In the genomic region with DNA sequence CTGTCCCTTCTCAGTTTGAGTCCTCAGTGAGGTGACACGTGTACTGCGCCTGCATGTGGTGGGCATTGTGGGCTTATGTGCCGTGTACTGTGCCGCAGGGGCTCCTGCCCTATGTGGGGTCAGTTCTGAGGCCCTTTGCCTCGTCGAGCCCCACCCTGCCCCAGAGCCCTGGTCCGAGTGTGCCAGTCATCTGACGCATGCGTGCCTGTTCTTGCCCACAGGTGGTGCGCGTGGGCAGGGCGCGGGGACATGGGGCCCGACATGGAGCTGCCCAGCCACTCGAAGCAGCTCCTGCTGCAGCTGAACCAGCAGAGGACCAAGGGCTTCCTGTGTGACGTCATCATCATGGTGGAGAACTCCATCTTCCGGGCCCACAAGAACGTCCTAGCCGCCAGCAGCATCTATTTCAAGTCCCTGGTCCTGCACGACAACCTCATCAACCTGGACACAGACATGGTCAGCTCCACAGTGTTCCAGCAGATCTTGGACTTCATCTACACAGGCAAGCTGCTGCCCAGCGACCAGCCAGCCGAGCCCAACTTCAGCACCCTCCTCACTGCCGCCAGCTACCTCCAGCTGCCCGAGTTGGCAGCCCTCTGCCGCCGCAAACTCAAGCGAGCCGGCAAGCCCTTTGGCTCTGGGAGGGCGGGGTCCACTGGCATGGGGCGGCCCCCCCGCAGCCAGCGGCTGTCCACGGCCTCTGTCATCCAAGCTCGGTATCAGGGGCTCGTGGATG, we compare ENCODE assay signal across 17 cellular contexts. TPM values are rescaled to one million over a fixed set of nuclear protein-coding genes. Genes with fewer than 3 reads are reported as not detected.
A peak's percentile ranks its signal among the peaks of the same experiment; 100 is the strongest.
DNase-seq lines count a peak whose midpoint lies in the region; ATAC-seq and TF ChIP-seq lines count a peak whose summit lies in the region.
"Had no signal": no experiment of that assay in that cellular context is flagged by ENCODE, and none has a peak within 500 bp of the region (broad histone marks: within the 10 kb centered on the region; RNA-seq: fewer than 3 reads in every experiment).

No MANE protein-coding gene starts in this region.

- no peak for DNase-seq in activated naive CD4-positive, alpha-beta T cell treated with anti-CD3 and anti-CD28 coated beads, Interleukin-2, amount 10 ng/mL, durations not matched to agents 7 days and 5 days
- no peak for DNase-seq in activated naive CD4-positive, alpha-beta T cell treated with anti-CD3 and anti-CD28 coated beads for 36 hours
- DNase-seq in endothelial cell (ENCODE audit: low spot score) (peak; percentile 2), natural killer cell (peak; percentile 12), tibial artery (peak; percentile 16 to 54), SK-N-SH (no peak), NCI-H774 (lab: John Stamatoyannopoulos, UW) (no peak), putamen (ENCODE audit: low spot score) (no peak)
- DNase-seq: activated T-cell treated with anti-CD3 and anti-CD28 coated beads for 4 hours, Calu3, hypothalamus, NCI-H1436, NCI-H226 had no signal

- no peak overlapping the region for H3K4me2 ChIP-seq in SK-N-SH
- H3K4me2 ChIP-seq: KMS-11 had no signal

- CTCF ChIA-PET in activated naive CD4-positive, alpha-beta T cell treated with anti-CD3 and anti-CD28 coated beads, Interleukin-2, amount 10 ng/mL, durations not matched to agents 7 days and 5 days (lab: Charles Lee), result no interaction called here
- CTCF ChIA-PET in activated naive CD4-positive, alpha-beta T cell treated with anti-CD3 and anti-CD28 coated beads for 36 hours (lab: Charles Lee), result no interaction called here
- CTCF ChIA-PET in SK-N-SH (lab: Yijun Ruan, JAX), result interaction anchor here (1.0 kb wide), 1 partner anchor 12 kb away, joined by 4 read pairs; no protein-coding TSS in a partner anchor

- ATAC-seq in natural killer cell, result no peak
- ATAC-seq: left colon had no signal

- no peak overlapping the region for H3K4me3 Mint-ChIP-seq in activated naive CD4-positive, alpha-beta T cell treated with anti-CD3 and anti-CD28 coated beads, Interleukin-2, amount 10 ng/mL, durations not matched to agents 7 days and 5 days
- H3K4me3 Mint-ChIP-seq in activated naive CD4-positive, alpha-beta T cell treated with anti-CD3 and anti-CD28 coated beads for 36 hours, result no peak overlapping the region
- no peak overlapping the region for H3K4me3 Mint-ChIP-seq in endothelial cell (ENCODE audit: unreplicated experiment)
- H3K4me3 Mint-ChIP-seq in natural killer cell, result no peak overlapping the region

- no peaks in the 10 kb centered on the region for H3K4me1 Mint-ChIP-seq in activated naive CD4-positive, alpha-beta T cell treated with anti-CD3 and anti-CD28 coated beads, Interleukin-2, amount 10 ng/mL, durations not matched to agents 7 days and 5 days
- H3K4me1 Mint-ChIP-seq in activated naive CD4-positive, alpha-beta T cell treated with anti-CD3 and anti-CD28 coated beads for 36 hours (ENCODE audit: low read depth), result no peaks in the 10 kb centered on the region
- H3K4me1 Mint-ChIP-seq in endothelial cell (ENCODE audit: unreplicated experiment) (no peaks in the 10 kb centered on the region), natural killer cell (no peaks in the 10 kb centered on the region)

- H3K36me3 ChIP-seq in tibial artery (peaks cover 0 to 61% (median 26%) of the 10 kb centered on the region in 3 donors), SK-N-SH (replicated peaks in 1 of 2; ENCODE audit: control insufficient read depth in 1 of 2, insufficient read depth in 2 of 2, low read length in 1 of 2) (peaks cover 0 to 27% of the 10 kb centered on the region in 2 experiments)

- no peak for TF ChIP-seq RAD21 in SK-N-SH (IDR thresholded peaks at IDR 0.05; ENCODE audit: low read length)

- 96% methylated on average over 22 of the region's 35 CpGs for WGBS in SK-N-SH (ENCODE audit: low lambda C conversion rate)

- H4K20me1 ChIP-seq in SK-N-SH (ENCODE audit: insufficient read depth), result peaks cover 18% of the 10 kb centered on the region; the same call in 1 of the 2 replicates

- no peak overlapping the region for H2AFZ ChIP-seq in SK-N-SH (ENCODE audit: low read depth)

- H3K9me2 ChIP-seq in SK-N-SH, result no peaks in the 10 kb centered on the region

- no peak overlapping the region for H3K9ac ChIP-seq in SK-N-SH
- H3K9ac ChIP-seq: KMS-11 had no signal

- H3K27me3 Mint-ChIP-seq in activated naive CD4-positive, alpha-beta T cell treated with anti-CD3 and anti-CD28 coated beads, Interleukin-2, amount 10 ng/mL, durations not matched to agents 7 days and 5 days, result no peaks in the 10 kb centered on the region
- H3K27me3 Mint-ChIP-seq in activated naive CD4-positive, alpha-beta T cell treated with anti-CD3 and anti-CD28 coated beads for 36 hours (ENCODE audit: low read depth), result no peaks in the 10 kb centered on the region
- H3K27me3 Mint-ChIP-seq in endothelial cell (ENCODE audit: unreplicated experiment) (no peaks in the 10 kb centered on the region), natural killer cell (ENCODE audit: low read depth in 2 of 2) (no peaks in the 10 kb centered on the region)

- H3K79me2 ChIP-seq in SK-N-SH (ENCODE audit: insufficient read depth), result 0 out of 2 replicates have a peak, but pooled peaks cover 5% of the 10 kb centered on the region

- TF ChIP-seq CTCF in endothelial cell (IDR thresholded peaks at IDR 0.05; ENCODE audit: unreplicated experiment) (no peak), natural killer cell (IDR thresholded peaks at IDR 0.05) (no peak), tibial artery (IDR thresholded peaks at IDR 0.05) (no peak), SK-N-SH (IDR thresholded peaks at IDR 0.05) (no peak)

- intact Hi-C loops in activated naive CD4-positive, alpha-beta T cell treated with anti-CD3 and anti-CD28 coated beads for 36 hours (cut with micrococcal nuclease), result no loop called here
- intact Hi-C loops in natural killer cell (cut with micrococcal nuclease), result no loop called here
- intact Hi-C loops in tibial artery (cut with DNase I; ENCODE audit: low total_unique reads), result no loop called here

- H3K4me1 ChIP-seq in tibial artery (no peaks in the 10 kb centered on the region), SK-N-SH (ENCODE audit: control insufficient read depth in 1 of 2, insufficient read depth in 2 of 2, low read depth in 1 of 2, low read length in 1 of 2) (no peaks in the 10 kb centered on the region; a peak in 1 of 4 replicates)
- H3K4me1 ChIP-seq: adrenal gland had no signal

- no peaks in the 10 kb centered on the region for H3F3A ChIP-seq in SK-N-SH (replicated peaks; ENCODE audit: insufficient read depth)

- H3K9me3 Mint-ChIP-seq in activated naive CD4-positive, alpha-beta T cell treated with anti-CD3 and anti-CD28 coated beads, Interleukin-2, amount 10 ng/mL, durations not matched to agents 7 days and 5 days, result no peaks in the 10 kb centered on the region
- no peaks in the 10 kb centered on the region for H3K9me3 Mint-ChIP-seq in activated naive CD4-positive, alpha-beta T cell treated with anti-CD3 and anti-CD28 coated beads for 36 hours
- H3K9me3 Mint-ChIP-seq in endothelial cell (ENCODE audit: unreplicated experiment) (no peaks in the 10 kb centered on the region), natural killer cell (no peaks in the 10 kb centered on the region)

- H3K4me3 ChIP-seq in tibial artery (no peak overlapping the region), SK-N-SH (ENCODE audit: low read depth in 2 of 2, low read length in 1 of 2) (no peak overlapping the region)
- H3K4me3 ChIP-seq: adrenal gland had no signal

- no peak for TF ChIP-seq EP300 in SK-N-SH (IDR thresholded peaks at IDR 0.05; ENCODE audit: borderline replicate concordance in 1 of 2, low read depth in 1 of 2, low read length in 1 of 2)

- POLR2A ChIA-PET in SK-N-SH (lab: Yijun Ruan, JAX), result no interaction called here

- peak overlapping the region; percentile 67 for H3K27ac Mint-ChIP-seq in activated naive CD4-positive, alpha-beta T cell treated with anti-CD3 and anti-CD28 coated beads, Interleukin-2, amount 10 ng/mL, durations not matched to agents 7 days and 5 days
- H3K27ac Mint-ChIP-seq in activated naive CD4-positive, alpha-beta T cell treated with anti-CD3 and anti-CD28 coated beads for 36 hours, result no peak overlapping the region
- no peak overlapping the region for H3K27ac Mint-ChIP-seq in endothelial cell (ENCODE audit: unreplicated experiment)
- no peak overlapping the region for H3K27ac Mint-ChIP-seq in natural killer cell

- H3K27me3 ChIP-seq in tibial artery (no peaks in the 10 kb centered on the region), SK-N-SH (ENCODE audit: insufficient read depth) (no peaks in the 10 kb centered on the region)
- H3K27me3 ChIP-seq: adrenal gland had no signal

- peaks cover 3% of the 10 kb centered on the region for H3K36me3 Mint-ChIP-seq in activated naive CD4-positive, alpha-beta T cell treated with anti-CD3 and anti-CD28 coated beads, Interleukin-2, amount 10 ng/mL, durations not matched to agents 7 days and 5 days
- peaks cover 2% of the 10 kb centered on the region for H3K36me3 Mint-ChIP-seq in activated naive CD4-positive, alpha-beta T cell treated with anti-CD3 and anti-CD28 coated beads for 36 hours (ENCODE audit: low read depth)
- H3K36me3 Mint-ChIP-seq in endothelial cell (ENCODE audit: low read depth, unreplicated experiment), result peaks cover 4% of the 10 kb centered on the region
- no peaks in the 10 kb centered on the region for H3K36me3 Mint-ChIP-seq in natural killer cell

- H3K9me3 ChIP-seq in tibial artery (no peaks in the 10 kb centered on the region), SK-N-SH (no peaks in the 10 kb centered on the region)
- H3K9me3 ChIP-seq: adrenal gland had no signal

- H3K27ac ChIP-seq in tibial artery, result no peak overlapping the region
- H3K27ac ChIP-seq in SK-N-SH (ENCODE audit: low read depth in 2 of 2, low read length in 1 of 2), result no peak overlapping the region
- H3K27ac ChIP-seq: adrenal gland, KMS-11, VCaP had no signal

RNA-seq across cellular contexts. Expression of gene TMEM191C, which starts 22.3 kb away (rescaled TPM):
- under 1 TPM in 1 of 2 experiments, not detected in 1; 0.22 TPM for total RNA-seq in activated naive CD4-positive, alpha-beta T cell treated with anti-CD3 and anti-CD28 coated beads for 36 hours
- total RNA-seq in endothelial cell (ENCODE audit: unreplicated experiment) (0.92 TPM), natural killer cell (1 to 10 TPM; 2.1 to 3.4 (median 3.2) TPM)
- 2.2 and 3.4 TPM in 2 replicates for polyA plus RNA-seq in SK-N-SH (2012; rRNA removed)
- polyA plus RNA-seq in SK-N-SH (2012; cell fraction: cytosol; rRNA removed), result 1.1 and 1.4 TPM in 2 replicates
- 14.1 and 23.7 TPM in 2 replicates for polyA plus RNA-seq in SK-N-SH (2012; cell fraction: nucleus; rRNA removed)

RNA-seq across cellular contexts. Expression of gene HIC2, which starts 27.7 kb away (rescaled TPM):
- total RNA-seq in activated naive CD4-positive, alpha-beta T cell treated with anti-CD3 and anti-CD28 coated beads for 36 hours, result 1 to 10 TPM; 3.1 to 3.3 TPM
- total RNA-seq in endothelial cell (ENCODE audit: unreplicated experiment) (23.5 TPM), natural killer cell (10 to 100 TPM in 1 of 3 donors, 1 to 10 TPM in 2; 6.3 to 10.2 (median 7.7) TPM)
- 1.1 and 1.2 TPM in 2 replicates for polyA plus RNA-seq in SK-N-SH (2012; rRNA removed)
- 0.53 and 0.73 TPM in 2 replicates for polyA plus RNA-seq in SK-N-SH (2012; cell fraction: cytosol; rRNA removed)
- 4.1 and 4.5 TPM in 2 replicates for polyA plus RNA-seq in SK-N-SH (2012; cell fraction: nucleus; rRNA removed)

Comparison
In these comparisons a context has a peak if more than half of its experiments do, and no peak if none do; other contexts are left out.
1. DNase-seq: peak in endothelial cell (single experiment), natural killer cell (single experiment) and tibial artery (2 of 2); none in activated naive CD4-positive, alpha-beta T cell treated with anti-CD3 and anti-CD28 coated beads, Interleukin-2, amount 10 ng/mL, durations not matched to agents 7 days and 5 days (single experiment), activated naive CD4-positive, alpha-beta T cell treated with anti-CD3 and anti-CD28 coated beads for 36 hours (single experiment), SK-N-SH (single experiment), NCI-H774 (single experiment) and putamen (single experiment).